Comparison of ENCODE assay signal across 8 cellular contexts in genomic region chr3:128993461-128994172, GRCh38. TPM values are rescaled to one million over a fixed set of nuclear protein-coding genes. Genes with fewer than 3 reads are reported as not detected.
DNase-seq lines count a peak whose midpoint lies in the region; ATAC-seq lines count a peak whose summit lies in the region.

Gene CFAP92, minus strand, starts transcription at chr3:128994076. Its CDS starts 772 bp downstream, at chr3:128993304.

- no peaks in the 10 kb centered on the region for H3K27me3 ChIP-seq in effector memory CD4-positive, alpha-beta T cell (replicated peaks; ENCODE audit: control insufficient read depth, insufficient read depth, low read length, poor library complexity, severe bottlenecking)

- H3K36me3 ChIP-seq in effector memory CD4-positive, alpha-beta T cell (ENCODE audit: control insufficient read depth, insufficient read depth, low read length) = no peaks in the 10 kb centered on the region
- H3K36me3 ChIP-seq in mesodermal cell (ENCODE audit: control insufficient read depth, insufficient read depth, low read length) = no peaks in the 10 kb centered on the region

- no peaks in the 10 kb centered on the region for H3K9me3 ChIP-seq in effector memory CD4-positive, alpha-beta T cell (ENCODE audit: control insufficient read depth, low read length)
- H3K9me3 ChIP-seq in mesodermal cell (ENCODE audit: control insufficient read depth, low read length) = no peaks in the 10 kb centered on the region

- peak; percentile 82 to 96 for DNase-seq in NCI-H526 (lab: John Stamatoyannopoulos, UW)
- DNase-seq in activated CD8-positive, alpha-beta memory T cell treated with anti-CD3 and anti-CD28 coated beads for 24 hours = peak; percentile 95
- DNase-seq in effector memory CD4-positive, alpha-beta T cell = peak; percentile 86 to 89 (median 86)
- DNase-seq in stimulated activated CD8-positive, alpha-beta memory T cell treated with anti-CD3 and anti-CD28 coated beads, Interleukin-12 subunit alpha, Interleukin-12 subunit beta, amount 100 ng/mL, for 1 hour (ENCODE audit: low read depth) = peak; percentile 87
- no peak for DNase-seq in GF-D8 (lab: John Stamatoyannopoulos, UW)

- peak within 1 kb of the TSS; percentile 49 for H3K4me3 ChIP-seq in effector memory CD4-positive, alpha-beta T cell (ENCODE audit: insufficient read depth, low read depth, low read length, poor library complexity, severe bottlenecking)
- H3K4me3 ChIP-seq in mesodermal cell (ENCODE audit: extremely low read depth, insufficient read depth, low read length, poor library complexity, severe bottlenecking) = peak within 1 kb of the TSS; percentile 41

- peaks cover 12% of the 10 kb centered on the region for H3K4me1 ChIP-seq in effector memory CD4-positive, alpha-beta T cell (ENCODE audit: control insufficient read depth, insufficient read depth, low read length, poor library complexity, severe bottlenecking)
- H3K4me1 ChIP-seq in mesodermal cell (ENCODE audit: control insufficient read depth, insufficient read depth, low read length, poor library complexity, severe bottlenecking) = no peaks in the 10 kb centered on the region

- ATAC-seq in GM18868 (IDR thresholded peaks at IDR 0.05; ENCODE audit: unreplicated experiment) (peak; percentile 94), HG03196 (IDR thresholded peaks at IDR 0.05; ENCODE audit: unreplicated experiment) (peak; percentile 66)

- peak within 1 kb of the TSS; percentile 57 for H3K27ac ChIP-seq in effector memory CD4-positive, alpha-beta T cell (ENCODE audit: insufficient read depth, low read length, poor library complexity, severe bottlenecking)
- H3K27ac ChIP-seq in mesodermal cell (ENCODE audit: low read depth, low read length, severe bottlenecking) = no peak within 1 kb of the TSS

- WGBS in mesodermal cell (ENCODE audit: insufficient coverage in 2 of 2), 2 experiments = 4 to 5% methylated on average over 46 to 52 of the region's 57 CpGs

RNA-seq across cellular contexts. Expression of gene CFAP92, which starts in this region (rescaled TPM):
- polyA plus RNA-seq in mesodermal cell (2013, experiment 1 of 2) = 1.4 TPM
- 1.6 TPM for polyA plus RNA-seq in mesodermal cell (2013, experiment 2 of 2)
